In the genomic region with DNA sequence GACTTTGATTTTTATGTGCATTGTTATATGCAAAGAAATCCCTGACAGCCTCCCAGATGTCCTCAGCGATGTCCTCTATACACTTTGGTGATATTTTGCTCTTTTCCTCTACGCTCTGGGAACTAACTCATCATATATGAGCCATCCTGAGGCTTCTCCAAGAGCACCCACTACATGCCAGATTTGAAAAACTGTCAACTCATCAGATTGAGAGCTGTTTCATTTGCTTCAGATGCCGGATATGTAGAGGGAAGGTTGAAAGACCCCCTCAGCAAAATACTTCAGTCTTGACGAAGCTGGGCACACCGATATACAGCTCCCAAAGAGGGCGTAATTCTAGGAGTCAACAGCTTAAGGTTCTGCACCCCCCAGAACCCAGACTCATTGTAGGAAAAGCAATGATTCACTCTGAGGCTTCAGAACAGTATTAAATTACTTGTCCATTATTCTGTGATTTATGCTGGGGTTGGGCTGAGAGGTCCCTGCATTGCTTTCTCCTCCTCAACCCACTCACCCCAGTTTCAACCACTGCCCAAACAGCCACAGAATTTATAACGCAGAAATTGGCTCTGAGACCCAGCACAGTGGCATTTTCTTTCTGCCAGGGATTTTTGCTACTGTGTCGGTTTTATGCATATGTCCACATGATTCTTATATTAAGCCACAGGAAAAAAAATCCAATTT, we compare ENCODE assay signal across 20 cellular contexts.
"Had no signal": no experiment of that assay in that cellular context is flagged by ENCODE, and none has a peak within 500 bp of the region (broad histone marks: within the 10 kb centered on the region; RNA-seq: fewer than 3 reads in every experiment).

No MANE protein-coding gene starts in this region.

- DNase-seq: activated CD4-positive, alpha-beta T cell treated with anti-CD3 and anti-CD28 coated beads, Interleukin-2, amount 50 U/mL, for 48 hours; activated gamma-delta T cell; adrenal gland; foreskin keratinocyte; sigmoid colon; spleen; stimulated activated CD4-positive, alpha-beta T cell treated with anti-CD3 and anti-CD28 coated beads, Interleukin-4, amount 100 ng/mL, for 4 hours; testis; upper lobe of left lung had no signal

- H3K4me3 ChIP-seq: adrenal gland, hepatocyte, sigmoid colon, spleen, testis, upper lobe of left lung had no signal

- H3K4me2 ChIP-seq: hepatocyte had no signal

- H3K9ac ChIP-seq: parathyroid adenoma had no signal

- H3K27me3 ChIP-seq: adrenal gland, neutrophil, sigmoid colon, testis, upper lobe of left lung had no signal

- H3K4me1 Mint-ChIP-seq: activated naive CD4-positive, alpha-beta T cell treated with anti-CD3 and anti-CD28 coated beads, Interleukin-2, amount 50 U/mL, for 24 hours had no signal

- H3K9me3 Mint-ChIP-seq: activated naive CD4-positive, alpha-beta T cell treated with anti-CD3 and anti-CD28 coated beads, Interleukin-2, amount 50 U/mL, for 24 hours; mesothelial cell of epicardium; natural killer cell treated with Interleukin-12 subunit alpha and Interleukin-12 subunit beta and Interleukin-15 and Interleukin-18, amount 100 ng/mL, for 72 hours; stimulated activated memory B cell treated with anti-CD40 and anti-IgM and Interleukin-4, amounts not matched to agents 10 μg/mL and 1 μg/mL and 100 μg/mL, for 72 hours; T-helper 2 cell treated with Interferon-gamma antibody and Interleukin-4, amounts not matched to agents 5 μg/mL and 100 μg/mL, for 36 hours had no signal

- H3K36me3 Mint-ChIP-seq: activated naive CD4-positive, alpha-beta T cell treated with anti-CD3 and anti-CD28 coated beads, Interleukin-2, amount 50 U/mL, for 24 hours; mesothelial cell of epicardium; natural killer cell treated with Interleukin-12 subunit alpha and Interleukin-12 subunit beta and Interleukin-15 and Interleukin-18, amount 100 ng/mL, for 72 hours; stimulated activated memory B cell treated with anti-CD40 and anti-IgM and Interleukin-4, amounts not matched to agents 10 μg/mL and 1 μg/mL and 100 μg/mL, for 72 hours had no signal

- H3K4me3 Mint-ChIP-seq: activated naive CD4-positive, alpha-beta T cell treated with anti-CD3 and anti-CD28 coated beads, Interleukin-2, amount 50 U/mL, for 24 hours; mesothelial cell of epicardium; natural killer cell treated with Interleukin-12 subunit alpha and Interleukin-12 subunit beta and Interleukin-15 and Interleukin-18, amount 100 ng/mL, for 72 hours; stimulated activated memory B cell treated with anti-CD40 and anti-IgM and Interleukin-4, amounts not matched to agents 10 μg/mL and 1 μg/mL and 100 μg/mL, for 72 hours; T-helper 2 cell treated with Interferon-gamma antibody and Interleukin-4, amounts not matched to agents 5 μg/mL and 100 μg/mL, for 36 hours had no signal

- H3K9me3 ChIP-seq: adrenal gland, neutrophil, sigmoid colon, spleen, testis, upper lobe of left lung had no signal

- H3K4me1 ChIP-seq: adrenal gland, foreskin keratinocyte, parathyroid adenoma, sigmoid colon, spleen, testis, upper lobe of left lung had no signal

- H3K79me2 ChIP-seq: hepatocyte, parathyroid adenoma had no signal

- ATAC-seq: foreskin keratinocyte; left lobe of liver; natural killer cell treated with Interleukin-12 subunit alpha and Interleukin-12 subunit beta and Interleukin-15 and Interleukin-18, amount 100 ng/mL, for 72 hours; stimulated activated memory B cell treated with anti-CD40 and anti-IgM and Interleukin-4, amounts not matched to agents 10 μg/mL and 1 μg/mL and 100 μg/mL, for 72 hours had no signal

- H3K27ac Mint-ChIP-seq: activated naive CD4-positive, alpha-beta T cell treated with anti-CD3 and anti-CD28 coated beads, Interleukin-2, amount 50 U/mL, for 24 hours; mesothelial cell of epicardium; natural killer cell treated with Interleukin-12 subunit alpha and Interleukin-12 subunit beta and Interleukin-15 and Interleukin-18, amount 100 ng/mL, for 72 hours; stimulated activated memory B cell treated with anti-CD40 and anti-IgM and Interleukin-4, amounts not matched to agents 10 μg/mL and 1 μg/mL and 100 μg/mL, for 72 hours; T-helper 2 cell treated with Interferon-gamma antibody and Interleukin-4, amounts not matched to agents 5 μg/mL and 100 μg/mL, for 36 hours had no signal

- H3K27ac ChIP-seq: adrenal gland, foreskin keratinocyte, hepatocyte, neutrophil, parathyroid adenoma, sigmoid colon, spleen, testis, upper lobe of left lung had no signal

- FAIRE-seq: keratinocyte, TTC549 had no signal

- H2AFZ ChIP-seq: hepatocyte, parathyroid adenoma had no signal

- H3K36me3 ChIP-seq: adrenal gland, neutrophil, sigmoid colon, spleen, upper lobe of left lung had no signal
